ENCODE assay signal across 9 cellular contexts in the genomic region with DNA sequence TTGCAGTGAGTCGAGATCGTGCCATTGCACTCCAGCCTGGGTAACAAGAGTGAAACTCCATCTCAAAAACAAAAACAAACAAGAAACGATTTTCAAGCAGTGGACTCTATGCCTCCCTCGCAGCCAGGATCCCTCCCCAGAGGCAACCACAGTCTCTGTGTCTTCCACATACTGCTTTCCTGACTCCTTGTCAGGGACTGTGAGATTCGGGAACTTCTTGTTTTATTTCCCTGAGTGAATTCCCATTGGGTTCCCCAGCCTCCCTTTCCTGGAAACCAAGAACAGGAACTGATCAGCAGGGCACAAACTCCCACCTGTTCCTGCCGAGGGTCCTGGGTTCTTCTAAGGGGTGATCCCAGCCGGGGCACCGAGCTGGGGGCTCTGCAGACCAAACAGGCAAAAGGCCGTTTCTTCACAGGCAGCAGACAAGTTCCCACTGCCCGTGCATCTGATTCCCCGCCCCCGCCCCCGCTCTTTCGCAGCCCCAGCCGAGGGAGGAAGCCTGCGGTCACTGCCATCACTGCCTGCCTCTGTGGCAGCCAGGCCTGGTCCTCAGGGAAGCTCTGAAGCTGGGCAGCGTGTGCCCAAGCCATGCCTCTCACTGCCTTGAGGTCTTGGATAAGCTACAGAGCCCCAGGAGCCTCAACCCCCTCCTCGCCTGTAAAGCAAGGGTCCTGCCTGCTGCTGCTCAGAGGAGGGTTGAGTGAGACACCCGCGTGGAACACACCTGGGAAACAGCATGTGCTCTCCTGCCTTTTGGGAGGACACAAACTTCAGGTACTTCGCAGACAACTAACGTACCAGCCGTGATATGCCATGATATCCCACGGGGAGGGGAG. TPM values are rescaled to one million over a fixed set of nuclear protein-coding genes. Genes with fewer than 3 reads are reported as not detected.
DNase-seq lines count a peak whose midpoint lies in the region; ATAC-seq and TF ChIP-seq lines count a peak whose summit lies in the region.
"Had no signal": no experiment of that assay in that cellular context is flagged by ENCODE, and none has a peak within 500 bp of the region (broad histone marks: within the 10 kb centered on the region; RNA-seq: fewer than 3 reads in every experiment).

No MANE protein-coding gene starts in this region.

- H3K27ac Mint-ChIP-seq in T-helper 1 cell treated with Interleukin-12 subunit alpha and Interleukin-12 subunit beta and Interleukin-4 antibody, amounts not matched to agents 30 μg/mL and 1 μg/mL, for 36 hours: peak overlapping the region; percentile 63

- intact Hi-C loops in posterior vena cava (cut with DNase I): no loop called here

- peaks cover 4% of the 10 kb centered on the region for H3K27me3 Mint-ChIP-seq in T-helper 1 cell treated with Interleukin-12 subunit alpha and Interleukin-12 subunit beta and Interleukin-4 antibody, amounts not matched to agents 30 μg/mL and 1 μg/mL, for 36 hours (ENCODE audit: low read depth)

- H3K36me3 ChIP-seq in gastroesophageal sphincter: no peaks in the 10 kb centered on the region

- H3K9me3 ChIP-seq in gastroesophageal sphincter: no peaks in the 10 kb centered on the region

- H3K27me3 ChIP-seq in gastroesophageal sphincter: peaks cover 36% of the 10 kb centered on the region

- DNase-seq in GM20000 (ENCODE audit: low spot score) (peak; percentile 63), choroid plexus epithelial cell (ENCODE audit: low read depth) (peak; percentile 28), GM19240 (ENCODE audit: insufficient read length, low spot score) (no peak), GOT3 (lab: John Stamatoyannopoulos, UW) (no peak), posterior vena cava (ENCODE audit: low spot score) (no peak)

- no peak for TF ChIP-seq EP300 in gastroesophageal sphincter (IDR thresholded peaks at IDR 0.05)

- TF ChIP-seq CTCF in GM20000 (IDR thresholded peaks at IDR 0.05; ENCODE audit: extremely low read depth, missing control alignments) (no peak), choroid plexus epithelial cell (conservative IDR thresholded peaks at IDR 0.05; ENCODE audit: low read depth, low read length) (no peak), gastroesophageal sphincter (IDR thresholded peaks at IDR 0.05) (no peak)

- no peaks in the 10 kb centered on the region for H3K36me3 Mint-ChIP-seq in T-helper 1 cell treated with Interleukin-12 subunit alpha and Interleukin-12 subunit beta and Interleukin-4 antibody, amounts not matched to agents 30 μg/mL and 1 μg/mL, for 36 hours (ENCODE audit: low read depth)

- peaks cover 0 to 4% (median 0%) of the 10 kb centered on the region in 3 donors for H3K4me1 ChIP-seq in gastroesophageal sphincter

- H3K4me3 Mint-ChIP-seq in T-helper 1 cell treated with Interleukin-12 subunit alpha and Interleukin-12 subunit beta and Interleukin-4 antibody, amounts not matched to agents 30 μg/mL and 1 μg/mL, for 36 hours: peak overlapping the region; percentile 62

- H3K27ac ChIP-seq in skin epidermis (peak overlapping the region in 14 of 21 experiments; percentile 9 to 92 (median 63)), gastroesophageal sphincter (peak overlapping the region in 2 of 4 donors; percentile 9 to 14)
- H3K27ac ChIP-seq: epithelial cell of prostate had no signal

- H3K9me3 Mint-ChIP-seq in T-helper 1 cell treated with Interleukin-12 subunit alpha and Interleukin-12 subunit beta and Interleukin-4 antibody, amounts not matched to agents 30 μg/mL and 1 μg/mL, for 36 hours: no peaks in the 10 kb centered on the region

- ATAC-seq in gastroesophageal sphincter: no peak

- TF ChIP-seq POLR2A in gastroesophageal sphincter (IDR thresholded peaks at IDR 0.05): no peak

- H3K4me1 Mint-ChIP-seq in T-helper 1 cell treated with Interleukin-12 subunit alpha and Interleukin-12 subunit beta and Interleukin-4 antibody, amounts not matched to agents 30 μg/mL and 1 μg/mL, for 36 hours (ENCODE audit: low read depth): peaks cover 32% of the 10 kb centered on the region

- 41 to 53% methylated on average over 5 to 7 of the region's 24 CpGs for WGBS in gastroesophageal sphincter (ENCODE audit: low coverage in 1 of 2), 2 donors

- H3K4me3 ChIP-seq in choroid plexus epithelial cell (ENCODE audit: low read depth, low read length): peak overlapping the region; percentile 32
- no peak overlapping the region for H3K4me3 ChIP-seq in skin epidermis
- no peak overlapping the region for H3K4me3 ChIP-seq in gastroesophageal sphincter

RNA-seq across cellular contexts. Expression of a gene that starts 5.5 kb away (rescaled TPM):
- total RNA-seq in gastroesophageal sphincter (100 to 1,000 TPM; 105 to 248 (median 172) TPM), posterior vena cava (100 to 1,000 TPM in 1 of 2 donors, 10 to 100 TPM in 1; 99.3 to 103 TPM)

RNA-seq across cellular contexts. Expression of a gene that starts 13.1 kb away (rescaled TPM):
- total RNA-seq in gastroesophageal sphincter (1 to 10 TPM in 1 of 4 donors, under 1 TPM in 1, not detected in 2; 0.92 to 2.0 TPM), posterior vena cava (1 to 10 TPM in 1 of 2 donors, under 1 TPM in 1; 0.57 to 2.0 TPM)

RNA-seq across cellular contexts. Expression of a gene that starts 21.2 kb away (rescaled TPM):
- total RNA-seq in gastroesophageal sphincter: 100 to 1,000 TPM in 2 of 4 donors, 10 to 100 TPM in 2; 64.9 to 103 (median 92.9) TPM
- total RNA-seq in posterior vena cava: 10 to 100 TPM; 73.1 to 92.8 TPM

Comparison
In these comparisons a context has a peak if more than half of its experiments do, and no peak if none do; other contexts are left out.
1. DNase-seq: peak in GM20000 (single experiment) and choroid plexus epithelial cell (single experiment); none in GM19240 (single experiment), GOT3 (single experiment) and posterior vena cava (single experiment).